16 cellular contexts compared by ENCODE assay signal in genomic region chr17:49980703-49981197, GRCh38. TPM values are rescaled to one million over a fixed set of nuclear protein-coding genes. Genes with fewer than 3 reads are reported as not detected.
A peak's percentile ranks its signal among the peaks of the same experiment; 100 is the strongest.
DNase-seq lines count a peak whose midpoint lies in the region; ATAC-seq, FAIRE-seq and TF ChIP-seq lines count a peak whose summit lies in the region.
"Had no signal": no experiment of that assay in that cellular context is flagged by ENCODE, and none has a peak within 500 bp of the region (broad histone marks: within the 10 kb centered on the region; RNA-seq: fewer than 3 reads in every experiment).

No MANE protein-coding gene starts in this region.

- H3K9me3 Mint-ChIP-seq in GM23338, result no peaks in the 10 kb centered on the region
- H3K9me3 Mint-ChIP-seq: activated naive CD4-positive, alpha-beta T cell treated with anti-CD3 and anti-CD28 coated beads, Interleukin-2, amount 10 ng/mL, durations not matched to agents 7 days and 5 days had no signal

- H3K27me3 Mint-ChIP-seq in GM23338 (ENCODE audit: insufficient read depth, low read depth, poor library complexity), result peaks cover 45% of the 10 kb centered on the region

- WGBS in K562 (ENCODE audit: insufficient coverage, low coverage, missing lambda C conversion rate), result 1% methylated on average over 7 of the region's 7 CpGs

- peak overlapping the region; percentile 1; the same call in 1 of the 3 replicates for H3K4me3 Mint-ChIP-seq in GM23338
- H3K4me3 Mint-ChIP-seq: activated naive CD4-positive, alpha-beta T cell treated with anti-CD3 and anti-CD28 coated beads, Interleukin-2, amount 10 ng/mL, durations not matched to agents 7 days and 5 days had no signal

- H3F3A ChIP-seq in GM23338 (replicated peaks; ENCODE audit: low read depth), result 0 out of 2 replicates have a peak, but pooled peaks cover 4% of the 10 kb centered on the region

- H3K36me3 Mint-ChIP-seq in GM23338 (ENCODE audit: low read depth), result no peaks in the 10 kb centered on the region
- H3K36me3 Mint-ChIP-seq: activated naive CD4-positive, alpha-beta T cell treated with anti-CD3 and anti-CD28 coated beads, Interleukin-2, amount 10 ng/mL, durations not matched to agents 7 days and 5 days had no signal

- TF ChIP-seq CTCF in GM23338 (conservative IDR thresholded peaks at IDR 0.05; ENCODE audit: low read depth in 2 of 2) (no peak), K562 (IDR thresholded peaks at IDR 0.05 in 2 of 3, conservative IDR thresholded peaks at IDR 0.05 in 1 of 3; ENCODE audit: insufficient read depth in 2 of 3, low read depth in 1 of 3, low read length in 3 of 3) (no peak)

- H3K27me3 ChIP-seq in GM23338 (ENCODE audit: insufficient read depth) (peaks cover 72% of the 10 kb centered on the region), K562 (ENCODE audit: control insufficient read depth in 2 of 2, insufficient read depth in 2 of 2, low read length in 2 of 2) (peaks cover 6 to 17% of the 10 kb centered on the region in 2 experiments)

- H3K9ac ChIP-seq in K562 (ENCODE audit: insufficient read depth in 1 of 2, low read depth in 2 of 2, low read length in 2 of 2), result no peak overlapping the region

- TF ChIP-seq POLR2A in K562 (conservative IDR thresholded peaks at IDR 0.05), result no peak

- TF ChIP-seq EP300 in K562 (IDR thresholded peaks at IDR 0.05; ENCODE audit: low read length), result no peak

- FAIRE-seq in K562 (lab: Jason Lieb, UNC), result no peak
- FAIRE-seq: H54, kidney had no signal

- no peaks in the 10 kb centered on the region for H3K79me2 ChIP-seq in GM23338 (replicated peaks; ENCODE audit: insufficient read depth)
- H3K79me2 ChIP-seq in K562 (ENCODE audit: control insufficient read depth, insufficient read depth, low read length), result no peaks in the 10 kb centered on the region

- POLR2A ChIA-PET in K562 (lab: Yijun Ruan, JAX), result no interaction called here

- H4K20me1 ChIP-seq in GM23338 (replicated peaks; ENCODE audit: insufficient read depth) (no peaks in the 10 kb centered on the region), K562 (replicated peaks; ENCODE audit: control insufficient read depth, insufficient read depth, low read length) (no peaks in the 10 kb centered on the region; the same call in 1 of the 2 replicates)

- DNase-seq in GM23338 (ENCODE audit: low spot score), result peak; percentile 88
- peak; percentile 84 for DNase-seq in NCI-H2171 (lab: John Stamatoyannopoulos, UW)
- no peak for DNase-seq in K562 (ENCODE audit: extremely low read depth in 1 of 4, low spot score in 3 of 4)
- DNase-seq in left kidney (ENCODE audit: low read depth, low spot score), result peak; percentile 80
- DNase-seq in activated CD4-positive, alpha-beta T cell treated with anti-CD3 and anti-CD28 coated beads, Interleukin-2, amount 50 U/mL, for 48 hours, result no peak
- no peak for DNase-seq in UCSD-AML1 (lab: John Stamatoyannopoulos, UW; ENCODE audit: unreplicated experiment)
- DNase-seq: activated CD4-positive, alpha-beta T cell treated with anti-CD3 and anti-CD28 coated beads, Interleukin-2, amount 50 U/mL, for 1 hour; activated naive CD4-positive, alpha-beta T cell treated with anti-CD3 and anti-CD28 coated beads, Interleukin-2, amount 10 ng/mL, durations not matched to agents 7 days and 5 days; Calu3; cortex of kidney; erythroblast; kidney; right cardiac atrium had no signal

- H3K4me2 ChIP-seq in GM23338 (peak overlapping the region; percentile 15; the same call in 1 of the 2 replicates), K562 (ENCODE audit: insufficient read depth, low read length) (no peak overlapping the region)

- H3K9me2 ChIP-seq in GM23338 (ENCODE audit: insufficient read depth), result no peaks in the 10 kb centered on the region

- H3K27ac ChIP-seq in GM23338 (ENCODE audit: low read depth) (no peak overlapping the region), K562 (ENCODE audit: extremely low read depth, low read depth, low read length) (no peak overlapping the region)
- H3K27ac ChIP-seq: SJSA1 had no signal

- CTCF ChIA-PET in K562 (lab: Yijun Ruan, JAX; ENCODE audit: low intra/inter-chr PET ratio), result no interaction called here

- H3K4me1 ChIP-seq in GM23338 (ENCODE audit: insufficient read depth) (peaks cover 39% of the 10 kb centered on the region), K562 (replicated peaks in 1 of 2; ENCODE audit: control insufficient read depth in 2 of 2, insufficient read depth in 2 of 2, low read length in 2 of 2) (no peaks in the 10 kb centered on the region; a peak in 1 of 5 replicates)
- H3K4me1 ChIP-seq: SJSA1 had no signal

- H3K9me3 ChIP-seq in K562 (replicated peaks; ENCODE audit: control insufficient read depth, insufficient read depth, low read depth, low read length), result no peaks in the 10 kb centered on the region

- ATAC-seq in GM23338 (peak; percentile 90), K562 (no peak), HG02870 (IDR thresholded peaks at IDR 0.05; ENCODE audit: unreplicated experiment) (no peak)
- ATAC-seq: right cardiac atrium had no signal

- BruUV-seq in K562 (replicated peaks; lab: Mats Ljungman, UMichigan), result no TSS peak

- H3K27ac Mint-ChIP-seq in GM23338, result no peak overlapping the region
- H3K27ac Mint-ChIP-seq: activated naive CD4-positive, alpha-beta T cell treated with anti-CD3 and anti-CD28 coated beads, Interleukin-2, amount 10 ng/mL, durations not matched to agents 7 days and 5 days had no signal

- in situ Hi-C loops in K562 (cut with MboI), result no loop called here

- TF ChIP-seq RAD21 in K562 (CRISPR knock-in tag; conservative IDR thresholded peaks at IDR 0.05 in 1 of 2, IDR thresholded peaks at IDR 0.05 in 1 of 2), result no peak

- no peaks in the 10 kb centered on the region for H3K9me1 ChIP-seq in K562 (ENCODE audit: control insufficient read depth, insufficient read depth, low read length)

- H3K36me3 ChIP-seq in GM23338 (ENCODE audit: insufficient read depth) (no peaks in the 10 kb centered on the region), K562 (ENCODE audit: control insufficient read depth, insufficient read depth, low read length) (no peaks in the 10 kb centered on the region)
- H3K36me3 ChIP-seq: SJSA1 had no signal

- H3K4me3 ChIP-seq in GM23338 (no peak overlapping the region), K562 (no peak overlapping the region)
- H3K4me3 ChIP-seq: SJSA1 had no signal

- H2AFZ ChIP-seq in GM23338, result peak overlapping the region; percentile 75; the same call in 1 of the 2 replicates
- H2AFZ ChIP-seq in K562 (ENCODE audit: low read depth, low read length), result no peak overlapping the region

- intact Hi-C loops in K562 (cut with micrococcal nuclease), result no loop called here

- peaks cover 51% of the 10 kb centered on the region for H3K4me1 Mint-ChIP-seq in GM23338
- H3K4me1 Mint-ChIP-seq: activated naive CD4-positive, alpha-beta T cell treated with anti-CD3 and anti-CD28 coated beads, Interleukin-2, amount 10 ng/mL, durations not matched to agents 7 days and 5 days had no signal

TF ChIP-seq in GM23338, 12 proteins besides CTCF, POLR2A, EP300 and RAD21 (continues in another document):
- no peak for TF ChIP-seq ZNF331 (CRISPR knock-in tag; IDR thresholded peaks at IDR 0.05; ENCODE audit: low read depth)

TF ChIP-seq in K562, 482 proteins besides CTCF, POLR2A, EP300 and RAD21 (continues in another document):
- TF ChIP-seq TCFL5 (CRISPR knock-in tag; conservative IDR thresholded peaks at IDR 0.05), result no peak

RNA-seq across cellular contexts. Expression of gene DLX4, which starts 11.8 kb away (rescaled TPM):
- total RNA-seq in GM23338 (2014; rRNA removed; shearing (Covaris generic)), result 0.10 and 0.58 TPM in 2 replicates
- polyA plus RNA-seq in GM23338 (2016; fragmentation: Nextera tagmentation; extraction: Ambion mirVana) (0.79 and 0.80 TPM in 2 replicates), K562 (2011; rRNA removed) (1.6 and 2.2 TPM in 2 replicates), K562 (2014; fragmentation: Illumina TruSeq; extraction: Trizol) (0.96 and 1.1 TPM in 2 replicates), K562 (2014; fragmentation: Nextera tagmentation; extraction: Ambion mirVana) (under 1 TPM; 0.15 to 0.39 TPM), K562 (2014; rRNA removed) (0.58 and 1.2 TPM in 2 replicates)
- total RNA-seq in K562 (2011; cell fraction: chromatin; rRNA removed; ENCODE audit: low replicate concordance), result 2.6 and 9.0 TPM in 2 replicates
- total RNA-seq in K562 (2011; cell fraction: nucleolus; rRNA removed), result 5.0 and 6.3 TPM in 2 replicates
- total RNA-seq in K562 (2011; cell fraction: nucleoplasm; rRNA removed), result 3.4 and 4.4 TPM in 2 replicates
- total RNA-seq in K562 (2014; rRNA removed) (0.32 and 0.41 TPM in 2 replicates), K562 (2014; rRNA removed; fragmentation: Illumina TruSeq; extraction: Trizol) (0.25 and 0.32 TPM in 2 replicates), K562 (2015; rRNA removed; fragmentation: Illumina TruSeq; extraction: Trizol) (0.58 and 0.83 TPM in 2 replicates), K562 (2021) (1.7 TPM in 2 replicates)
- 0.84 and 2.2 TPM in 2 replicates for polyA plus RNA-seq in K562 (2011; cell fraction: cytosol; rRNA removed)
- polyA plus RNA-seq in K562 (2011; cell fraction: nucleus; rRNA removed), result 5.6 and 15.3 TPM in 2 replicates
- polyA plus RNA-seq in K562 (2012), result 1.6 and 4.2 TPM in 2 replicates
- polyA minus RNA-seq in K562 (2011; rRNA and poly(A)+ RNA removed), result 0.72 and 1.4 TPM in 2 replicates
- polyA minus RNA-seq in K562 (2011; cell fraction: cytosol; rRNA and poly(A)+ RNA removed), result 0.82 and 1.2 TPM in 2 replicates
- 0.67 and 3.2 TPM in 2 replicates for polyA minus RNA-seq in K562 (2011; cell fraction: nucleus; rRNA and poly(A)+ RNA removed)
- total RNA-seq: SJSA1 had no signal

RNA-seq across cellular contexts. Expression of gene DLX3, which starts 14.3 kb away (rescaled TPM):
- 0.14 TPM in 1 of 2 replicates, not detected in the other for total RNA-seq in GM23338 (2014; rRNA removed; shearing (Covaris generic))
- polyA plus RNA-seq in GM23338 (2016; fragmentation: Nextera tagmentation; extraction: Ambion mirVana) (0.19 and 0.27 TPM in 2 replicates), K562 (2011; rRNA removed) (not detected in 2 replicates), K562 (2014; fragmentation: Illumina TruSeq; extraction: Trizol) (not detected in 2 replicates), K562 (2014; fragmentation: Nextera tagmentation; extraction: Ambion mirVana) (not detected), K562 (2014; rRNA removed) (not detected in 2 replicates)
- not detected in 2 replicates for total RNA-seq in K562 (2011; cell fraction: chromatin; rRNA removed; ENCODE audit: low replicate concordance)
- total RNA-seq in K562 (2011; cell fraction: nucleolus; rRNA removed), result not detected in 2 replicates
- total RNA-seq in K562 (2011; cell fraction: nucleoplasm; rRNA removed), result not detected in 2 replicates
- total RNA-seq in K562 (2014; rRNA removed) (not detected in 2 replicates), K562 (2014; rRNA removed; fragmentation: Illumina TruSeq; extraction: Trizol) (not detected in 2 replicates), K562 (2015; rRNA removed; fragmentation: Illumina TruSeq; extraction: Trizol) (not detected in 2 replicates), K562 (2021) (not detected in 2 replicates)
- polyA plus RNA-seq in K562 (2011; cell fraction: cytosol; rRNA removed), result not detected in 2 replicates
- not detected in 2 replicates for polyA plus RNA-seq in K562 (2011; cell fraction: nucleus; rRNA removed)
- not detected in 2 replicates for polyA plus RNA-seq in K562 (2012)
- not detected in 2 replicates for polyA minus RNA-seq in K562 (2011; rRNA and poly(A)+ RNA removed)
- not detected in 2 replicates for polyA minus RNA-seq in K562 (2011; cell fraction: cytosol; rRNA and poly(A)+ RNA removed)
- not detected in 2 replicates for polyA minus RNA-seq in K562 (2011; cell fraction: nucleus; rRNA and poly(A)+ RNA removed)
- total RNA-seq: Calu3, SJSA1 had no signal

Comparison
In these comparisons a context has a peak if more than half of its experiments do, and no peak if none do; other contexts are left out.
1. DNase-seq: peak in GM23338 (single experiment), NCI-H2171 (single experiment) and left kidney (single experiment); none in K562 (0 of 4), activated CD4-positive, alpha-beta T cell treated with anti-CD3 and anti-CD28 coated beads, Interleukin-2, amount 50 U/mL, for 48 hours (0 of 2) and UCSD-AML1 (single experiment).